21 cellular contexts compared by ENCODE assay signal in the genomic region with DNA sequence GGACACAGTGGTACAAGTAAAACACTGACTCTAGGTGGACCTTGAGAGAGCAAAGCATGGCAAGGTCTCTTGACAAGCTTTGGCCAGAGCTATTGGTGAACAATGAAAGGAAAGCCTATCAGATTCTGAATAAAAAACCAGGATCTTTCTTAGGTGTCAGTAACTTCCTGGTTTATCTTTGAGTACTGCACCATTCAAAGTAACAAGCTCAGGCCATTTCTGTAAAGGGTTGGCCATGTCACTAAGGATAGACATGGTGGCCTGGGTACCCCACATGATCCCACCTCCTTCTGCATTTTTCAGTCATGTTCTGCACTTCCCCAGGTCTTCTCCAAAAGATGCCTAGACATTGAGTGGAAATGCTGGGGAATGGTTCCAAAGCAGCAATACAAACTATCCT.
"Had no signal": no experiment of that assay in that cellular context is flagged by ENCODE, and none has a peak within 500 bp of the region (broad histone marks: within the 10 kb centered on the region; RNA-seq: fewer than 3 reads in every experiment).

No MANE protein-coding gene starts in this region.

- H3K27ac ChIP-seq: colonic mucosa, foreskin keratinocyte, heart right ventricle, sigmoid colon, skin epidermis, tibial artery, upper lobe of left lung, vagina had no signal

- DNase-seq: colonic mucosa; dermis blood vessel endothelial cell; endodermal cell; erythroblast; foreskin keratinocyte; heart right ventricle; hypothalamus; kidney glomerular epithelial cell; mesendoderm; naive B cell; sigmoid colon; stimulated activated CD4-positive, alpha-beta T cell treated with anti-CD3 and anti-CD28 coated beads, Interleukin-2, amount 100 ng/mL, for 24 hours; stimulated activated CD4-positive, alpha-beta T cell treated with anti-CD3 and anti-CD28 coated beads, Interleukin-4, amount 100 ng/mL, for 4 hours; stimulated activated naive B cell treated with anti-CD40 and anti-IgM and Interleukin-4, amounts not matched to agents 10 μg/mL and 1 μg/mL and 100 μg/mL, for 72 hours; tibial artery; upper lobe of left lung had no signal

- H3K27ac Mint-ChIP-seq: endodermal cell; nephron; stimulated activated naive B cell treated with anti-CD40 and anti-IgM and Interleukin-4, amounts not matched to agents 10 μg/mL and 1 μg/mL and 100 μg/mL, for 72 hours had no signal

- H3K9me3 ChIP-seq: colonic mucosa had no signal

- H3K4me3 Mint-ChIP-seq: endodermal cell; naive B cell; nephron; stimulated activated naive B cell treated with anti-CD40 and anti-IgM and Interleukin-4, amounts not matched to agents 10 μg/mL and 1 μg/mL and 100 μg/mL, for 72 hours had no signal

- H3K36me3 ChIP-seq: colonic mucosa, heart right ventricle, sigmoid colon, tibial artery, upper lobe of left lung, vagina had no signal

- H3K4me1 ChIP-seq: colonic mucosa, foreskin keratinocyte, heart right ventricle, sigmoid colon, tibial artery, upper lobe of left lung, vagina had no signal

- FAIRE-seq: endothelial cell of umbilical vein, islet of Langerhans had no signal

- H3K4me1 Mint-ChIP-seq: endodermal cell; naive B cell; nephron; stimulated activated naive B cell treated with anti-CD40 and anti-IgM and Interleukin-4, amounts not matched to agents 10 μg/mL and 1 μg/mL and 100 μg/mL, for 72 hours had no signal

- H3K27me3 Mint-ChIP-seq: naive B cell had no signal

- ATAC-seq: foreskin keratinocyte; heart right ventricle; stimulated activated naive B cell treated with anti-CD40 and anti-IgM and Interleukin-4, amounts not matched to agents 10 μg/mL and 1 μg/mL and 100 μg/mL, for 72 hours had no signal

- H3K27me3 ChIP-seq: colonic mucosa, foreskin keratinocyte, heart right ventricle, sigmoid colon, tibial artery, upper lobe of left lung, vagina had no signal

- H3K4me3 ChIP-seq: colonic mucosa, heart right ventricle, sigmoid colon, skin epidermis, tibial artery, upper lobe of left lung, vagina had no signal
